In the genomic region with DNA sequence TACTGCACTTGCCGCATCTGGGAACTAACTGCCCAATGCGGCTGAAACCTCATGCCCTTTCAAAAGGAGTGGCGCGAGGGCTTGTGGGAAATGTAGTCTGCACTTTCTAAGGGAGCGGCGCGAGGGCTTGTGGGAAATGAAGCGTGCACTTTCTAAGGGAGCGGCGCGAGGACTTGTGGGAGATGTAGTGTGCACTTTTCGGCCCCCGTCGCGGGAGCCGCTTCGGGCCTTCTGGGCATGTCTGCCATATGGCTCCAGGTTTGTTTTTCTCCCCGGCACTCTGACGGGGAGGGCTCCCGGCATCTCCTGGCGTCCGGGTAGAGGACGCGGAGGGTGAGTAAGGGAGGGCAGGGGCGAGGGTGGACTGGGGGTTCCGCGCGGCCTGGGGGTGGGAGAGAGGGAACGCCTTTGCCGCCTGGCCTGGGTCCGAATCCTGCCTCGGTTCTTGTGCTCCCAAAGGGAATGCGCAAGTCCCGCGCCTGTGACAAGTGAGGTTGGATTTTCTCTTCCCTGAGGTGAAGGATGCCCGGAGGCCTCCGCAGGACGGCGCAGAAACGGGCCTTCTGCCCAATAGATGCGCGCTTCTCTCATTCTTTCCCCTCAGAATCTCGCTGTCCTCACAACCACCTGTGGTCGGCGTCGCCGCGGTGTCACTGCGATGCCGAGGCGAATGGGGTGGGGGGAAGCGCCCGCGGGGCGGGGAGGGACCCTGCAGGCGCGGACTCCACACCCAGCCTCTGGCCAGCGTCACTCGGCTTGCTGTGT, we compare ENCODE assay signal across 8 cellular contexts. TPM values are rescaled to one million over a fixed set of nuclear protein-coding genes. Genes with fewer than 3 reads are reported as not detected.
DNase-seq lines count a peak whose midpoint lies in the region; ATAC-seq, FAIRE-seq and TF ChIP-seq lines count a peak whose summit lies in the region.

A gene (plus strand): TSS at position 180 of the 765 bp plus-strand sequence. CDS start 2,281 bp downstream, outside the sequence.

- peak; percentile 36 for TF ChIP-seq POLR2A in GM10847 (IDR thresholded peaks at IDR 0.05; ENCODE audit: extremely low read depth, insufficient read length)

- POLR2A ChIA-PET in activated naive CD8-positive, alpha-beta T cell treated with anti-CD3 and anti-CD28 coated beads, Interleukin-2, amount 10 ng/mL, durations not matched to agents 7 days and 5 days (lab: Charles Lee), result interaction anchor here (1.0 to 1.6 kb wide), 4 partner anchors 84 to 119 kb away, joined by 3 to 6 read pairs (median 4); a partner anchor contains a TSS

- peak within 1 kb of the TSS; percentile 95 for H2AFZ ChIP-seq in SU-DHL-6 (ENCODE audit: low read depth, low read length, severe bottlenecking)

- peaks cover 39% of the 10 kb centered on the region for H3K36me3 Mint-ChIP-seq in activated naive CD8-positive, alpha-beta T cell treated with anti-CD3 and anti-CD28 coated beads, Interleukin-2, amount 10 ng/mL, durations not matched to agents 7 days and 5 days

- H3K79me2 ChIP-seq in SU-DHL-6 (ENCODE audit: insufficient read depth, low read length), result peaks cover 9% of the 10 kb centered on the region

- peaks cover 0 to 3% (median 3%) of the 10 kb centered on the region in 3 donors for H3K4me1 ChIP-seq in pancreas
- H3K4me1 ChIP-seq in tibial artery, result peaks cover 0 to 14% (median 6%) of the 10 kb centered on the region in 4 donors

- intact Hi-C loops in Right ventricle myocardium inferior (cut with DNase I), result loop anchor here (1.0 to 10.0 kb wide), 3 partner anchors 84 to 240 kb away; a partner anchor contains a TSS
- intact Hi-C loops in pancreas (cut with DNase I), result no loop called here
- intact Hi-C loops in tibial artery (cut with DNase I; ENCODE audit: low total_unique reads), result loop anchor here (1.0 to 10.0 kb wide), 3 partner anchors 84 to 240 kb away; a partner anchor contains a TSS

- peak within 1 kb of the TSS; percentile 92 for H3K4me3 Mint-ChIP-seq in activated naive CD8-positive, alpha-beta T cell treated with anti-CD3 and anti-CD28 coated beads, Interleukin-2, amount 10 ng/mL, durations not matched to agents 7 days and 5 days

- no peaks in the 10 kb centered on the region for H3K27me3 Mint-ChIP-seq in activated naive CD8-positive, alpha-beta T cell treated with anti-CD3 and anti-CD28 coated beads, Interleukin-2, amount 10 ng/mL, durations not matched to agents 7 days and 5 days

- no peaks in the 10 kb centered on the region for H3K9me2 ChIP-seq in SU-DHL-6 (replicated peaks; ENCODE audit: insufficient read depth, low read length)

- peak within 1 kb of the TSS; percentile 79 for H3K4me3 ChIP-seq in SU-DHL-6 (ENCODE audit: insufficient read depth, low read length, poor library complexity, severe bottlenecking)
- peak within 1 kb of the TSS; percentile 51 to 87 (median 80) for H3K4me3 ChIP-seq in pancreas
- H3K4me3 ChIP-seq in tibial artery, result peak within 1 kb of the TSS; percentile 81 to 89

- H3K36me3 ChIP-seq in SU-DHL-6 (ENCODE audit: low read length), result peaks cover 26% of the 10 kb centered on the region
- peaks cover 0 to 16% (median 10%) of the 10 kb centered on the region in 3 donors for H3K36me3 ChIP-seq in pancreas
- H3K36me3 ChIP-seq in tibial artery, result peaks cover 38 to 41% (median 39%) of the 10 kb centered on the region in 3 donors

- H3K27me3 ChIP-seq in SU-DHL-6 (ENCODE audit: low read length), result no peaks in the 10 kb centered on the region
- no peaks in the 10 kb centered on the region for H3K27me3 ChIP-seq in pancreas
- H3K27me3 ChIP-seq in tibial artery, result no peaks in the 10 kb centered on the region

- peaks cover 21% of the 10 kb centered on the region for H3K4me1 Mint-ChIP-seq in activated naive CD8-positive, alpha-beta T cell treated with anti-CD3 and anti-CD28 coated beads, Interleukin-2, amount 10 ng/mL, durations not matched to agents 7 days and 5 days

- peak within 1 kb of the TSS; percentile 87 for H3K4me2 ChIP-seq in SU-DHL-6 (ENCODE audit: low read depth, low read length, poor library complexity, severe bottlenecking)

- TF ChIP-seq CTCF in SU-DHL-6 (IDR thresholded peaks at IDR 0.05; ENCODE audit: insufficient read depth, low read length, poor library complexity, severe bottlenecking) (no peak), pancreas (IDR thresholded peaks at IDR 0.05) (no peak), tibial artery (IDR thresholded peaks at IDR 0.05) (no peak)

- peak within 1 kb of the TSS; percentile 28; the same call in 1 of the 2 replicates for H3K27ac ChIP-seq in SU-DHL-6 (ENCODE audit: low read depth, low read length)
- H3K27ac ChIP-seq in pancreas, result peak within 1 kb of the TSS; percentile 78 to 90 (median 80)
- peak within 1 kb of the TSS; percentile 88 to 92 for H3K27ac ChIP-seq in tibial artery

- no peaks in the 10 kb centered on the region for H3K9me3 ChIP-seq in SU-DHL-6 (ENCODE audit: insufficient read depth, low read length)
- no peaks in the 10 kb centered on the region for H3K9me3 ChIP-seq in pancreas
- peaks cover 0 to 4% (median 0%) of the 10 kb centered on the region in 3 donors for H3K9me3 ChIP-seq in tibial artery

- peak within 1 kb of the TSS; percentile 90 for H3K9ac ChIP-seq in SU-DHL-6 (ENCODE audit: low read length)

- no peaks in the 10 kb centered on the region for H4K20me1 ChIP-seq in SU-DHL-6 (ENCODE audit: low read depth, low read length)

- peaks cover 10% of the 10 kb centered on the region for H3K9me3 Mint-ChIP-seq in activated naive CD8-positive, alpha-beta T cell treated with anti-CD3 and anti-CD28 coated beads, Interleukin-2, amount 10 ng/mL, durations not matched to agents 7 days and 5 days

- 0 out of 2 replicates have a peak, but pooled peaks cover 2% of the 10 kb centered on the region for H3F3A ChIP-seq in SU-DHL-6 (ENCODE audit: insufficient read depth)

- 0 to 1% methylated on average over 56 to 59 of the region's 59 CpGs for WGBS in pancreas, 2 donors

- H3K27ac Mint-ChIP-seq in activated naive CD8-positive, alpha-beta T cell treated with anti-CD3 and anti-CD28 coated beads, Interleukin-2, amount 10 ng/mL, durations not matched to agents 7 days and 5 days, result peak within 1 kb of the TSS; percentile 93

- DNase-seq in NCI-H128 (lab: John Stamatoyannopoulos, UW; ENCODE audit: unreplicated experiment) (peak; percentile 57), Right ventricle myocardium inferior (ENCODE audit: missing footprints) (peak; percentile 98), pancreas (peak; percentile 88 to 95 (median 92)), tibial artery (peak; percentile 96 to 98)
- peak; percentile 74 for DNase-seq in activated naive CD8-positive, alpha-beta T cell treated with anti-CD3 and anti-CD28 coated beads, Interleukin-2, amount 10 ng/mL, durations not matched to agents 7 days and 5 days

- FAIRE-seq in pancreas (lab: Jason Lieb, UNC), result peak; percentile 90

- ATAC-seq in HG02678 (IDR thresholded peaks at IDR 0.05; ENCODE audit: unreplicated experiment) (peak; percentile 98), Right ventricle myocardium inferior (peak; percentile 99), pancreas (peak; percentile 97 to 99 (median 98))
- peak; percentile 99 for ATAC-seq in activated naive CD8-positive, alpha-beta T cell treated with anti-CD3 and anti-CD28 coated beads, Interleukin-2, amount 10 ng/mL, durations not matched to agents 7 days and 5 days (ENCODE audit: low read depth)

RNA-seq across cellular contexts. Expression of the gene that starts here (rescaled TPM):
- 10 to 100 TPM; 20.1 to 26.1 TPM for total RNA-seq in activated naive CD8-positive, alpha-beta T cell treated with anti-CD3 and anti-CD28 coated beads, Interleukin-2, amount 10 ng/mL, durations not matched to agents 7 days and 5 days
- total RNA-seq in Right ventricle myocardium inferior, result 7.3 TPM
- 10 to 100 TPM; 10.2 to 16.7 (median 11.5) TPM for total RNA-seq in pancreas
- 1 to 10 TPM; 7.7 to 9.3 TPM for polyA plus RNA-seq in pancreas

Comparison
In these comparisons a context has a peak if more than half of its experiments do, and no peak if none do; other contexts are left out.
1. Peak in every context shown above with its lines: DNase-seq, ATAC-seq, H3K4me3 ChIP-seq and H3K27ac ChIP-seq.
2. H3K27ac ChIP-seq: peak in every context shown above with its lines; median percentile 90 in tibial artery; 80 in pancreas; 28 in SU-DHL-6.
3. intact Hi-C loops: an anchor here in Right ventricle myocardium inferior (1.0 to 10.0 kb wide) and tibial artery (1.0 to 10.0 kb wide); none called in pancreas.